ENCODE assay signal across 24 cellular contexts in genomic region chr9:71514344-71514975, GRCh38.
DNase-seq lines count a peak whose midpoint lies in the region; ATAC-seq, FAIRE-seq and TF ChIP-seq lines count a peak whose summit lies in the region.
"Had no signal": no experiment of that assay in that cellular context is flagged by ENCODE, and none has a peak within 500 bp of the region (broad histone marks: within the 10 kb centered on the region; RNA-seq: fewer than 3 reads in every experiment).

No MANE protein-coding gene starts in this region.

- H3K14ac ChIP-seq in H1 (ENCODE audit: insufficient read length): no peak overlapping the region

- H3K4me3 ChIP-seq in GM23248: no peak overlapping the region
- H3K4me3 ChIP-seq in RWPE2 (ENCODE audit: severe bottlenecking): no peak overlapping the region
- no peak overlapping the region for H3K4me3 ChIP-seq in H1 (ENCODE audit: extremely low read depth in 1 of 4, insufficient read depth in 2 of 4, low read depth in 3 of 4, low read length in 4 of 4)
- H3K4me3 ChIP-seq in neural progenitor cell: no peak overlapping the region
- H3K4me3 ChIP-seq in small intestine (ENCODE audit: low read depth in 1 of 2, low read length in 2 of 2): no peak overlapping the region
- H3K4me3 ChIP-seq in thyroid gland (replicated peaks in 1 of 3): no peak overlapping the region
- H3K4me3 ChIP-seq: BLaER1, GM12878, SJSA1 had no signal

- H4K20me1 ChIP-seq in GM23248 (ENCODE audit: insufficient read depth) (no peaks in the 10 kb centered on the region), H1 (replicated peaks in 1 of 2; ENCODE audit: control insufficient read depth in 1 of 2, insufficient read depth in 2 of 2, low read length in 2 of 2) (no peaks in the 10 kb centered on the region), neural progenitor cell (ENCODE audit: low read depth) (no peaks in the 10 kb centered on the region)
- H4K20me1 ChIP-seq: BLaER1 had no signal

- intact Hi-C loops in thyroid gland (cut with DNase I): no loop called here

- H3K36me3 ChIP-seq in GM23248 (ENCODE audit: low read depth) (no peaks in the 10 kb centered on the region), RWPE2 (ENCODE audit: low read depth) (no peaks in the 10 kb centered on the region), H1 (ENCODE audit: control insufficient read depth in 2 of 4, insufficient read depth in 4 of 4, low read length in 3 of 4) (no peaks in the 10 kb centered on the region), neural progenitor cell (no peaks in the 10 kb centered on the region), small intestine (ENCODE audit: control insufficient read depth in 2 of 2, insufficient read depth in 2 of 2, low read length in 2 of 2) (no peaks in the 10 kb centered on the region), thyroid gland (no peaks in the 10 kb centered on the region)
- H3K36me3 ChIP-seq: BLaER1, SJSA1 had no signal

- H3K27ac Mint-ChIP-seq in neural progenitor cell: no peak overlapping the region
- H3K27ac Mint-ChIP-seq: CD4-positive, CD25-positive, alpha-beta regulatory T cell had no signal

- H3F3A ChIP-seq in GM23248 (ENCODE audit: insufficient read depth) (no peaks in the 10 kb centered on the region), neural progenitor cell (ENCODE audit: low read depth) (no peaks in the 10 kb centered on the region)

- H3K4me1 ChIP-seq in GM23248 (ENCODE audit: insufficient read depth) (no peaks in the 10 kb centered on the region), RWPE2 (ENCODE audit: insufficient read depth, poor library complexity, severe bottlenecking) (peaks cover 5% of the 10 kb centered on the region), H1 (replicated peaks in 1 of 4; ENCODE audit: control insufficient read depth in 3 of 4, insufficient read depth in 4 of 4, low read length in 3 of 4) (peaks cover 3 to 11% (median 7%) of the 10 kb centered on the region in 4 experiments), neural progenitor cell (peaks cover 15% of the 10 kb centered on the region), small intestine (ENCODE audit: control insufficient read depth in 2 of 2, insufficient read depth in 1 of 2, low read depth in 1 of 2, low read length in 1 of 2) (no peaks in the 10 kb centered on the region), thyroid gland (no peaks in the 10 kb centered on the region)
- H3K4me1 ChIP-seq: BLaER1, SJSA1 had no signal

- no peaks in the 10 kb centered on the region for H3K79me2 ChIP-seq in GM23248 (ENCODE audit: insufficient read depth)
- no peaks in the 10 kb centered on the region for H3K79me2 ChIP-seq in H1 (ENCODE audit: control insufficient read depth in 1 of 2, insufficient read depth in 2 of 2, low read length in 2 of 2)
- no peaks in the 10 kb centered on the region for H3K79me2 ChIP-seq in neural progenitor cell (ENCODE audit: low read depth)

- H2BK12ac ChIP-seq in H1 (ENCODE audit: low read depth, low read length): no peak overlapping the region

- in situ Hi-C loops in GM23248 (cut with MboI): no loop called here

- peaks cover 2% of the 10 kb centered on the region for H3K9me3 Mint-ChIP-seq in neural progenitor cell

- H3K23ac ChIP-seq in H1 (ENCODE audit: insufficient read length): no peak overlapping the region

- no peak for TF ChIP-seq RAD21 in H1 (IDR thresholded peaks at IDR 0.05 in 1 of 2, conservative IDR thresholded peaks at IDR 0.05 in 1 of 2; ENCODE audit: low read depth in 2 of 2, low read length in 2 of 2)

- H2BK5ac ChIP-seq in H1 (ENCODE audit: low read depth, low read length): no peak overlapping the region

- CTCF ChIA-PET in H1 (lab: Charles Lee; ENCODE audit: partially characterized antibody): interaction anchor here (0.6 to 1.1 kb wide), 3 partner anchors 9 to 26 kb away, joined by 3 read pairs; no protein-coding TSS in a partner anchor

- H3K79me1 ChIP-seq in H1 (ENCODE audit: low read depth, low read length): no peaks in the 10 kb centered on the region

- peak; percentile 13 for DNase-seq in GM23248
- no peak for DNase-seq in RWPE2 (ENCODE audit: low spot score)
- no peak for DNase-seq in H1 (ENCODE audit: low read depth in 1 of 2, low spot score in 2 of 2)
- no peak for DNase-seq in neural progenitor cell (ENCODE audit: low spot score)
- DNase-seq in small intestine: no peak
- no peak for DNase-seq in thyroid gland
- DNase-seq: CD4-positive, CD25-positive, alpha-beta regulatory T cell; DMS53; GDM1; Karpas-422; NCI-H1092 treated with DMSO at 0.1 percent for 48 hours; NCI-H1436; NCI-H187; NCI-H2081 treated with DMSO at 0.1 percent for 48 hours; NCI-H2171; NCI-H345; NCI-H748 treated with DMSO at 0.1 percent for 48 hours had no signal

- H4K5ac ChIP-seq in H1 (ENCODE audit: insufficient read length, low read depth, low read length): no peak overlapping the region

- H3K9me2 ChIP-seq in GM23248 (ENCODE audit: insufficient read depth): no peaks in the 10 kb centered on the region

- no peak overlapping the region for H3K56ac ChIP-seq in H1 (replicated peaks; ENCODE audit: insufficient read length, low read depth, low read length)

- no peak for FAIRE-seq in H1 (lab: Jason Lieb, UNC)
- no peak for FAIRE-seq in small intestine (lab: Jason Lieb, UNC)
- FAIRE-seq: A204.1, GM12878, HepG2 had no signal

- H3K36me3 Mint-ChIP-seq in neural progenitor cell: no peaks in the 10 kb centered on the region
- H3K36me3 Mint-ChIP-seq: CD4-positive, CD25-positive, alpha-beta regulatory T cell had no signal

- H2BK20ac ChIP-seq in H1 (ENCODE audit: low read length): no peak overlapping the region

- H3K4me1 Mint-ChIP-seq in neural progenitor cell: peaks cover 9% of the 10 kb centered on the region
- H3K4me1 Mint-ChIP-seq: CD4-positive, CD25-positive, alpha-beta regulatory T cell had no signal

- peak; percentile 44; the same call in 1 of the 3 replicates for ATAC-seq in RWPE2 (ENCODE audit: low read depth)
- ATAC-seq in HG03520 (IDR thresholded peaks at IDR 0.05; ENCODE audit: unreplicated experiment): no peak
- ATAC-seq: GM12878, HepG2, Right ventricle myocardium inferior had no signal

- 80 to 82% methylated on average over 2 of the region's 2 CpGs for WGBS in GM23248 (ENCODE audit: low coverage in 1 of 2, low lambda C conversion rate in 2 of 2, missing lambda C conversion rate in 2 of 2), 2 experiments
- WGBS in H1 (ENCODE audit: extremely low coverage in 1 of 2, insufficient coverage in 1 of 2, insufficient read length in 1 of 2, insufficient replicate concordance in 2 of 2, low coverage in 1 of 2, low lambda C conversion rate in 2 of 2, missing lambda C conversion rate in 1 of 2), 2 experiments: 91% methylated on average over 2 of the region's 2 CpGs; no CpG with 5 or more reads in 1 of the 2 experiments
- 90 to 95% (median 91%) methylated on average over 2 of the region's 2 CpGs for WGBS in small intestine, 3 donors
- 88 to 89% methylated on average over 2 of the region's 2 CpGs for WGBS in thyroid gland, 2 donors

- no peak overlapping the region for H3K4me2 ChIP-seq in GM23248 (ENCODE audit: unreplicated experiment)
- H3K4me2 ChIP-seq in H1 (ENCODE audit: insufficient read depth in 1 of 2, low read depth in 2 of 2, low read length in 2 of 2): no peak overlapping the region
- H3K4me2 ChIP-seq in neural progenitor cell: no peak overlapping the region
- H3K4me2 ChIP-seq: BLaER1 had no signal

- H4K8ac ChIP-seq in H1 (ENCODE audit: extremely low read depth, insufficient read depth, low read length): no peak overlapping the region

- H3K27ac ChIP-seq in GM23248: no peak overlapping the region
- H3K27ac ChIP-seq in RWPE2 (ENCODE audit: poor library complexity, severe bottlenecking): no peak overlapping the region
- no peak overlapping the region for H3K27ac ChIP-seq in H1 (ENCODE audit: low read depth, low read length)
- no peak overlapping the region for H3K27ac ChIP-seq in neural progenitor cell
- no peak overlapping the region for H3K27ac ChIP-seq in small intestine (ENCODE audit: low read depth in 1 of 2, low read length in 1 of 2)
- H3K27ac ChIP-seq in thyroid gland: no peak overlapping the region
- H3K27ac ChIP-seq: BLaER1, SJSA1 had no signal

- no peak overlapping the region for H4K91ac ChIP-seq in H1 (replicated peaks; ENCODE audit: insufficient read length, low read length)

- TF ChIP-seq EP300 in H1 (IDR thresholded peaks at IDR 0.05; ENCODE audit: borderline replicate concordance in 1 of 2, low read depth in 2 of 2, low read length in 2 of 2): no peak

- no peak for TF ChIP-seq CTCF in RWPE2 (IDR thresholded peaks at IDR 0.05; ENCODE audit: poor library complexity, severe bottlenecking)
- no peak for TF ChIP-seq CTCF in H1 (IDR thresholded peaks at IDR 0.05; ENCODE audit: control extremely low read depth in 1 of 3, insufficient read depth in 1 of 3, low read depth in 1 of 3, low read length in 3 of 3)
- no peak for TF ChIP-seq CTCF in neural progenitor cell (IDR thresholded peaks at IDR 0.05)
- no peak for TF ChIP-seq CTCF in thyroid gland (IDR thresholded peaks at IDR 0.05)

- POLR2A ChIA-PET in H1 (lab: Charles Lee; ENCODE audit: partially characterized antibody): no interaction called here

- no peak overlapping the region for H2BK120ac ChIP-seq in H1 (replicated peaks; ENCODE audit: low read depth, low read length)

- TF ChIP-seq POLR2A in H1 (IDR thresholded peaks at IDR 0.05; ENCODE audit: control extremely low read depth in 1 of 2, low read depth in 2 of 2, low read length in 2 of 2) (no peak), thyroid gland (IDR thresholded peaks at IDR 0.05) (no peak)

- H3K9me3 ChIP-seq in GM23248 (ENCODE audit: low read depth) (no peaks in the 10 kb centered on the region), RWPE2 (ENCODE audit: severe bottlenecking) (no peaks in the 10 kb centered on the region), H1 (ENCODE audit: insufficient read depth in 2 of 2, low read depth in 1 of 2, low read length in 1 of 2) (no peaks in the 10 kb centered on the region), neural progenitor cell (ENCODE audit: low read depth) (no peaks in the 10 kb centered on the region), small intestine (ENCODE audit: control insufficient read depth, low read depth) (no peaks in the 10 kb centered on the region), thyroid gland (no peaks in the 10 kb centered on the region)
- H3K9me3 ChIP-seq: BLaER1, SJSA1 had no signal

- H3K27me3 Mint-ChIP-seq in neural progenitor cell (ENCODE audit: insufficient read depth, low read depth): peaks cover 2% of the 10 kb centered on the region

- no peaks in the 10 kb centered on the region for H3K23me2 ChIP-seq in H1 (ENCODE audit: low read depth, low read length)

- H3K18ac ChIP-seq in H1 (ENCODE audit: extremely low read depth, low read length): no peak overlapping the region

- no peak overlapping the region for H2BK15ac ChIP-seq in H1 (ENCODE audit: low read length)

- no peak overlapping the region for H3K4me3 Mint-ChIP-seq in neural progenitor cell
- H3K4me3 Mint-ChIP-seq: CD4-positive, CD25-positive, alpha-beta regulatory T cell had no signal

- H3K27me3 ChIP-seq in GM23248 (replicated peaks; ENCODE audit: insufficient read depth): peaks cover 11% of the 10 kb centered on the region; the same call in 1 of the 2 replicates
- peaks cover 4% of the 10 kb centered on the region for H3K27me3 ChIP-seq in RWPE2 (ENCODE audit: insufficient read depth, poor library complexity, severe bottlenecking)
- no peaks in the 10 kb centered on the region for H3K27me3 ChIP-seq in H1 (replicated peaks in 1 of 4; ENCODE audit: control insufficient read depth in 3 of 4, extremely low read depth in 1 of 4, insufficient read depth in 3 of 4, low read length in 3 of 4)
- no peaks in the 10 kb centered on the region for H3K27me3 ChIP-seq in neural progenitor cell
- no peaks in the 10 kb centered on the region for H3K27me3 ChIP-seq in small intestine (ENCODE audit: control insufficient read depth in 2 of 2, insufficient read depth in 2 of 2, low read length in 2 of 2)
- H3K27me3 ChIP-seq in thyroid gland: no peaks in the 10 kb centered on the region
- H3K27me3 ChIP-seq: BLaER1, SJSA1 had no signal

- H3K9ac ChIP-seq in GM23248 (no peak overlapping the region), H1 (replicated peaks in 1 of 4; ENCODE audit: extremely low read depth in 1 of 4, low read depth in 3 of 4, low read length in 3 of 4) (no peak overlapping the region), neural progenitor cell (no peak overlapping the region)
- H3K9ac ChIP-seq: BLaER1 had no signal

- no peak overlapping the region for H2AK5ac ChIP-seq in H1 (ENCODE audit: low read depth, low read length)

- no peak overlapping the region for H2AFZ ChIP-seq in GM23248
- 0 out of 2 replicates have a peak overlapping the region, but pooled peaks have one; percentile 6 for H2AFZ ChIP-seq in H1 (ENCODE audit: low read length)
- H2AFZ ChIP-seq in neural progenitor cell (replicated peaks): peak overlapping the region; percentile 17

- no peak overlapping the region for H3K4ac ChIP-seq in H1 (replicated peaks; ENCODE audit: insufficient read length, low read depth, low read length)
